ENCODE assay signal across 9 cellular contexts in genomic region chr5:10565785-10566506, GRCh38. TPM values are rescaled to one million over a fixed set of nuclear protein-coding genes. Genes with fewer than 3 reads are reported as not detected.
DNase-seq lines count a peak whose midpoint lies in the region; ATAC-seq and TF ChIP-seq lines count a peak whose summit lies in the region.
"Had no signal": no experiment of that assay in that cellular context is flagged by ENCODE, and none has a peak within 500 bp of the region (broad histone marks: within the 10 kb centered on the region; RNA-seq: fewer than 3 reads in every experiment).

No MANE protein-coding gene starts in this region.

- H3K27me3 Mint-ChIP-seq in chondrocyte (ENCODE audit: low read depth): no peaks in the 10 kb centered on the region
- peaks cover 56% of the 10 kb centered on the region for H3K27me3 Mint-ChIP-seq in nephron (ENCODE audit: low read depth)

- no peaks in the 10 kb centered on the region for H3K27me3 ChIP-seq in Karpas-422 (ENCODE audit: low read length)

- in situ Hi-C loops in Caki2 (cut with HindIII; ENCODE audit: low pct_unique_long_range_greater_than_20kb, low sequenced_read_pairs): no loop called here

- no peak overlapping the region for H3K27ac ChIP-seq in Karpas-422 (ENCODE audit: low read length)

- H2AFZ ChIP-seq in Karpas-422 (ENCODE audit: low read length): no peak overlapping the region

- H3K4me1 ChIP-seq in Karpas-422 (ENCODE audit: low read length): peaks cover 47% of the 10 kb centered on the region

- no peaks in the 10 kb centered on the region for H3K79me2 ChIP-seq in Karpas-422 (ENCODE audit: low read length)

- H3K9ac ChIP-seq in Karpas-422 (ENCODE audit: low read length): no peak overlapping the region

- no peak for TF ChIP-seq CTCF in chondrocyte (IDR thresholded peaks at IDR 0.05)
- TF ChIP-seq CTCF in nephron (IDR thresholded peaks at IDR 0.05; ENCODE audit: unreplicated experiment in 3 of 3): no peak

- H3K4me3 ChIP-seq in Karpas-422 (ENCODE audit: low read length): no peak overlapping the region

- no peaks in the 10 kb centered on the region for H3K36me3 Mint-ChIP-seq in chondrocyte (ENCODE audit: low read depth)
- no peaks in the 10 kb centered on the region for H3K36me3 Mint-ChIP-seq in nephron (ENCODE audit: low read depth)

- H3K27ac Mint-ChIP-seq in chondrocyte (ENCODE audit: unreplicated experiment): no peak overlapping the region
- no peak overlapping the region for H3K27ac Mint-ChIP-seq in nephron

- ATAC-seq in HG02610 (IDR thresholded peaks at IDR 0.05; ENCODE audit: unreplicated experiment): no peak

- H3K9me3 ChIP-seq in Karpas-422 (ENCODE audit: low read length): no peaks in the 10 kb centered on the region

- no peaks in the 10 kb centered on the region for H3K36me3 ChIP-seq in Karpas-422 (ENCODE audit: insufficient read depth, low read length)

- H3K4me1 Mint-ChIP-seq in chondrocyte (ENCODE audit: low read depth) (peaks cover 29% of the 10 kb centered on the region), nephron (peaks cover 28% of the 10 kb centered on the region)

- no peak overlapping the region for H3K4me2 ChIP-seq in Karpas-422 (ENCODE audit: low read depth, low read length, poor library complexity, severe bottlenecking)

- no peaks in the 10 kb centered on the region for H3K9me2 ChIP-seq in Karpas-422 (replicated peaks; ENCODE audit: insufficient read depth, low read length)

- H4K20me1 ChIP-seq in Karpas-422 (ENCODE audit: insufficient read depth, low read depth, low read length): peaks cover 12% of the 10 kb centered on the region; the same call in 1 of the 2 replicates

- H3K4me3 Mint-ChIP-seq in chondrocyte (ENCODE audit: unreplicated experiment): peak overlapping the region; percentile 85
- peak overlapping the region; percentile 82 to 87 (median 84) for H3K4me3 Mint-ChIP-seq in nephron

- DNase-seq in Caki2 (ENCODE audit: low read depth) (peak; percentile 28), Karpas-422 (peak; percentile 52), chondrocyte (ENCODE audit: low spot score) (no peak), occipital lobe (lab: John Stamatoyannopoulos, UW) (no peak), HuH-7.5 (ENCODE audit: low spot score) (no peak)
- no peak for DNase-seq in stimulated activated CD4-positive, alpha-beta T cell treated with anti-CD3 and anti-CD28 coated beads, Interleukin-12 subunit alpha, Interleukin-12 subunit beta, amount 100 ng/mL, for 4 hours
- DNase-seq: stimulated activated CD4-positive, alpha-beta T cell treated with anti-CD3 and anti-CD28 coated beads, Interleukin-2, amount 100 ng/mL, for 48 hours had no signal

- H3K9me3 Mint-ChIP-seq in chondrocyte (ENCODE audit: low read depth) (no peaks in the 10 kb centered on the region), nephron (no peaks in the 10 kb centered on the region)

RNA-seq across cellular contexts. Expression of gene ANKRD33B, which starts 2.1 kb away (rescaled TPM):
- total RNA-seq in Caki2 (2014; rRNA removed; shearing (Covaris generic); ENCODE audit: low replicate concordance): 8.5 and 9.3 TPM in 2 replicates
- total RNA-seq in Karpas-422 (2014; rRNA removed; shearing (Covaris generic); ENCODE audit: low replicate concordance): 0.48 and 0.90 TPM in 2 replicates
- total RNA-seq in chondrocyte: 0.80 to 4.0 TPM (median 3.7 TPM) in 3 replicates
- total RNA-seq in occipital lobe: 4.2 TPM

Comparison
In these comparisons a context has a peak if more than half of its experiments do, and no peak if none do; other contexts are left out.
1. DNase-seq: peak in Caki2 (single experiment) and Karpas-422 (single experiment); none in chondrocyte (single experiment), occipital lobe (single experiment), HuH-7.5 (single experiment) and stimulated activated CD4-positive, alpha-beta T cell treated with anti-CD3 and anti-CD28 coated beads, Interleukin-12 subunit alpha, Interleukin-12 subunit beta, amount 100 ng/mL, for 4 hours (single experiment).